ENCODE assay signal across 8 cellular contexts in genomic region chr10:30529373-30529998, GRCh38.
DNase-seq lines count a peak whose midpoint lies in the region; ATAC-seq and TF ChIP-seq lines count a peak whose summit lies in the region.

No MANE protein-coding gene starts in this region.

- intact Hi-C loops in esophagus squamous epithelium (cut with DNase I): no loop called here

- H3K4me2 ChIP-seq in BLaER1: peak overlapping the region; percentile 86

- peak; percentile 65 to 67 for DNase-seq in activated CD4-positive, alpha-beta T cell treated with anti-CD3 and anti-CD28 coated beads, Interleukin-2, amount 50 U/mL, for 4 hours
- DNase-seq in esophagus squamous epithelium (lab: John Stamatoyannopoulos, UW) (peak; percentile 34), cortex of kidney (lab: John Stamatoyannopoulos, UW) (no peak), SHP77 treated with DMSO at 0.1 percent for 48 hours (lab: John Stamatoyannopoulos, UW) (no peak)
- peak; percentile 17 to 52 (median 35) for DNase-seq in stimulated activated CD4-positive, alpha-beta T cell treated with anti-CD3 and anti-CD28 coated beads, Interleukin-1b, Interleukin-23, amount 100 ng/mL, for 24 hours (ENCODE audit: low read depth in 4 of 4, low spot score in 1 of 4)

- no peak for TF ChIP-seq CTCF in esophagus squamous epithelium (IDR thresholded peaks at IDR 0.05)

- ATAC-seq in GM19463 (IDR thresholded peaks at IDR 0.05; ENCODE audit: unreplicated experiment): peak; percentile 90
- peak; percentile 33 for ATAC-seq in HG03575 (IDR thresholded peaks at IDR 0.05; ENCODE audit: extremely low read depth, insufficient number of reproducible peaks, low FRiP score, unreplicated experiment)

- WGBS in esophagus squamous epithelium, 2 donors: 58 to 74% methylated on average over 27 to 28 of the region's 28 CpGs

- peak overlapping the region; percentile 51 for H3K9ac ChIP-seq in BLaER1

- H4K20me1 ChIP-seq in BLaER1: no peaks in the 10 kb centered on the region

- H3K9me3 ChIP-seq in BLaER1 (no peaks in the 10 kb centered on the region), esophagus squamous epithelium (no peaks in the 10 kb centered on the region)

- H3K4me1 ChIP-seq in BLaER1 (peaks cover 14% of the 10 kb centered on the region), esophagus squamous epithelium (peaks cover 0 to 23% (median 0%) of the 10 kb centered on the region in 3 donors)

- H3K27me3 ChIP-seq in BLaER1: no peaks in the 10 kb centered on the region
- H3K27me3 ChIP-seq in esophagus squamous epithelium: no peaks in the 10 kb centered on the region

- H3K36me3 ChIP-seq in BLaER1 (no peaks in the 10 kb centered on the region), esophagus squamous epithelium (no peaks in the 10 kb centered on the region)

- H3K4me3 ChIP-seq in BLaER1 (peak overlapping the region; percentile 58), esophagus squamous epithelium (peak overlapping the region in 1 of 4 donors; percentile 37)

- peak in 1 of 4 donors; percentile 45 for TF ChIP-seq POLR2A in esophagus squamous epithelium (IDR thresholded peaks at IDR 0.05)

- H3K27ac ChIP-seq in BLaER1 (peak overlapping the region; percentile 65), esophagus squamous epithelium (peak overlapping the region; percentile 25 to 82 (median 58))

Comparison
In these comparisons a context has a peak if more than half of its experiments do, and no peak if none do; other contexts are left out.
1. DNase-seq: peak in activated CD4-positive, alpha-beta T cell treated with anti-CD3 and anti-CD28 coated beads, Interleukin-2, amount 50 U/mL, for 4 hours (2 of 2), esophagus squamous epithelium (single experiment) and stimulated activated CD4-positive, alpha-beta T cell treated with anti-CD3 and anti-CD28 coated beads, Interleukin-1b, Interleukin-23, amount 100 ng/mL, for 24 hours (4 of 4); none in cortex of kidney (single experiment) and SHP77 treated with DMSO at 0.1 percent for 48 hours (single experiment).